1 cellular context compared by ENCODE assay signal in the genomic region with DNA sequence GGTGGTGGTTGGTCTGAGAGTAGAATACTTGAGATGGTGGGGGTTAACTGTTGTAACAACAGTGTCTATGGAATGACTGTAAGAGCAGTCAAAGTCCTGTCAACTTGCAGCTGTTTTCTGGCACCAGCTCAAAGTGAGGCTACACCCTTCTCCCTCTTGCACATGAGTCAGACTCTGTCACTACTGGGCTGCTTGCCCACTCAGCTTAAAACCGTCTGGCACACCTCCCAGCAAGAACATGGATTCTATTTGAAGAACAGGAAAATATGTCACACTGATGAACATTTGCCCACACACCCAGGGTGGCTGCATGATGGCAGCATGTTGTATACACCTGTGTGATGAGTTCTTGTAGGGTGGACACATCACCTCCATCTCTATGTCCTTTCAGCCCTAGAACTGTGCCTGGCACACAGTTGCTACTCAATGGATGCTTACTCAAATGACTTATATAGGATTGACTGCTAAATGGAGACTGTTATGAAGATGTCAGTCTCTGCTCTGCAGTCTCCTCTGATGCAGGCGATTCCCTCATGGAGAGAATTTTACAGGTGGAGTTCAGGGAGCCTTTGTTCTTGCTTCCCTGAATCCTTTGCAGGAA.
TF ChIP-seq lines count a peak whose summit lies in the region.

No MANE protein-coding gene starts in this region.

TF ChIP-seq in HepG2, 621 proteins besides CTCF, POLR2A, EP300 and RAD21 (continues in another document):
- TF ChIP-seq MAFF (IDR thresholded peaks at IDR 0.05; ENCODE audit: low read depth, low read length) (peak; percentile 69), HMG20A (CRISPR knock-in tag; IDR thresholded peaks at IDR 0.05; ENCODE audit: borderline replicate concordance) (0 out of 2 replicates have a peak, but pooled peaks have one; percentile 20), ZNF615 (CRISPR knock-in tag; IDR thresholded peaks at IDR 0.05; ENCODE audit: borderline replicate concordance) (no peak), HNF4G (IDR thresholded peaks at IDR 0.05; ENCODE audit: borderline replicate concordance, low read depth, low read length) (0 out of 2 replicates have a peak, but pooled peaks have one; percentile 12), HNF4G (CRISPR knock-in tag; IDR thresholded peaks at IDR 0.05; ENCODE audit: borderline replicate concordance, low read depth) (no peak), ZC3H4 (CRISPR knock-in tag; IDR thresholded peaks at IDR 0.05; ENCODE audit: borderline replicate concordance) (no peak), TSC22D2 (CRISPR knock-in tag; IDR thresholded peaks at IDR 0.05; ENCODE audit: borderline replicate concordance) (no peak), REPIN1 (CRISPR knock-in tag; IDR thresholded peaks at IDR 0.05; ENCODE audit: borderline replicate concordance, low read depth) (no peak), ZNF558 (CRISPR knock-in tag; IDR thresholded peaks at IDR 0.05; ENCODE audit: borderline replicate concordance) (no peak), PRMT3 (CRISPR knock-in tag; IDR thresholded peaks at IDR 0.05; ENCODE audit: borderline replicate concordance, low read depth) (no peak), FOSL2 (CRISPR knock-in tag; IDR thresholded peaks at IDR 0.05) (peak; percentile 90), ARID5B (CRISPR knock-in tag; IDR thresholded peaks at IDR 0.05) (peak; percentile 56), POLR2G (IDR thresholded peaks at IDR 0.05; ENCODE audit: low read depth, low read length) (no peak), ZNF549 (CRISPR knock-in tag; IDR thresholded peaks at IDR 0.05) (no peak), SATB2 (CRISPR knock-in tag; IDR thresholded peaks at IDR 0.05) (no peak), SMAD9 (CRISPR knock-in tag; IDR thresholded peaks at IDR 0.05) (no peak), ATF3 (CRISPR knock-in tag; IDR thresholded peaks at IDR 0.05) (peak; percentile 18; the same call in 1 of the 2 replicates), ZNF850 (CRISPR knock-in tag; conservative IDR thresholded peaks at IDR 0.05) (no peak), ZNF337 (CRISPR knock-in tag; IDR thresholded peaks at IDR 0.05; ENCODE audit: borderline replicate concordance, low read depth) (no peak), MLXIP (CRISPR knock-in tag; IDR thresholded peaks at IDR 0.05; ENCODE audit: borderline replicate concordance) (no peak), GABPB1 (CRISPR knock-in tag; IDR thresholded peaks at IDR 0.05) (no peak), ZNF335 (CRISPR knock-in tag; IDR thresholded peaks at IDR 0.05) (no peak), SAP130 (CRISPR knock-in tag; IDR thresholded peaks at IDR 0.05; ENCODE audit: low read depth) (peak; percentile 47), FOXA1 (IDR thresholded peaks at IDR 0.05) (no peak), FOXA1 (CRISPR knock-in tag; IDR thresholded peaks at IDR 0.05) (no peak), IKZF5 (CRISPR knock-in tag; IDR thresholded peaks at IDR 0.05) (peak; percentile 100), ZNF652 (CRISPR knock-in tag; IDR thresholded peaks at IDR 0.05; ENCODE audit: borderline replicate concordance, low read depth) (0 out of 2 replicates have a peak, but pooled peaks have one; percentile 31), LBX2 (CRISPR knock-in tag; IDR thresholded peaks at IDR 0.05; ENCODE audit: borderline replicate concordance) (no peak), ATF2 (CRISPR knock-in tag; IDR thresholded peaks at IDR 0.05) (no peak), ZNF792 (CRISPR knock-in tag; IDR thresholded peaks at IDR 0.05) (0 out of 2 replicates have a peak, but pooled peaks have one; percentile 46), ZBTB3 (CRISPR knock-in tag; IDR thresholded peaks at IDR 0.05; ENCODE audit: borderline replicate concordance, low read depth) (no peak), CEBPG (CRISPR knock-in tag; IDR thresholded peaks at IDR 0.05) (0 out of 2 replicates have a peak, but pooled peaks have one; percentile 3), RBM39 (IDR thresholded peaks at IDR 0.05; ENCODE audit: low read depth, low read length, poor library complexity, severe bottlenecking) (no peak), MAFK (conservative IDR thresholded peaks at IDR 0.05 in 1 of 2, IDR thresholded peaks at IDR 0.05 in 1 of 2; ENCODE audit: low read length in 2 of 2) (peak; percentile 53 to 66), ZBTB7B (CRISPR knock-in tag; IDR thresholded peaks at IDR 0.05) (no peak), TFAP4 (IDR thresholded peaks at IDR 0.05; ENCODE audit: borderline replicate concordance, low read depth) (peak; percentile 52; the same call in 1 of the 2 replicates), ZNF281 (CRISPR knock-in tag; IDR thresholded peaks at IDR 0.05; ENCODE audit: borderline replicate concordance) (no peak), THYN1 (CRISPR knock-in tag; IDR thresholded peaks at IDR 0.05; ENCODE audit: borderline replicate concordance, low read depth) (no peak), TARDBP (CRISPR knock-in tag; IDR thresholded peaks at IDR 0.05) (no peak), KMT2B (CRISPR knock-in tag; IDR thresholded peaks at IDR 0.05) (no peak), SRF (IDR thresholded peaks at IDR 0.05; ENCODE audit: low read depth, low read length) (no peak), NR2F1 (CRISPR knock-in tag; IDR thresholded peaks at IDR 0.05) (no peak)
- TF ChIP-seq, protein P1, sequence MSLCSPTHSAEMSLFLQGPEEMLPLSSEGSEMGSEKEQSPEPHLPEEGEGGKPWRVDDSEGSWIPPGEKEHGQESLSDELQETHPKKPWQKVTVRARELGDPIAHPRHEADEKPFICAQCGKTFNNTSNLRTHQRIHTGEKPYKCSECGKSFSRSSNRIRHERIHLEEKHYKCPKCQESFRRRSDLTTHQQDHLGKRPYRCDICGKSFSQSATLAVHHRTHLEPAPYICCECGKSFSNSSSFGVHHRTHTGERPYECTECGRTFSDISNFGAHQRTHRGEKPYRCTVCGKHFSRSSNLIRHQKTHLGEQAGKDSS (CRISPR knock-in tag; IDR thresholded peaks at IDR 0.05; ENCODE audit: borderline replicate concordance, low read depth) = no peak
- TF ChIP-seq, protein P2, sequence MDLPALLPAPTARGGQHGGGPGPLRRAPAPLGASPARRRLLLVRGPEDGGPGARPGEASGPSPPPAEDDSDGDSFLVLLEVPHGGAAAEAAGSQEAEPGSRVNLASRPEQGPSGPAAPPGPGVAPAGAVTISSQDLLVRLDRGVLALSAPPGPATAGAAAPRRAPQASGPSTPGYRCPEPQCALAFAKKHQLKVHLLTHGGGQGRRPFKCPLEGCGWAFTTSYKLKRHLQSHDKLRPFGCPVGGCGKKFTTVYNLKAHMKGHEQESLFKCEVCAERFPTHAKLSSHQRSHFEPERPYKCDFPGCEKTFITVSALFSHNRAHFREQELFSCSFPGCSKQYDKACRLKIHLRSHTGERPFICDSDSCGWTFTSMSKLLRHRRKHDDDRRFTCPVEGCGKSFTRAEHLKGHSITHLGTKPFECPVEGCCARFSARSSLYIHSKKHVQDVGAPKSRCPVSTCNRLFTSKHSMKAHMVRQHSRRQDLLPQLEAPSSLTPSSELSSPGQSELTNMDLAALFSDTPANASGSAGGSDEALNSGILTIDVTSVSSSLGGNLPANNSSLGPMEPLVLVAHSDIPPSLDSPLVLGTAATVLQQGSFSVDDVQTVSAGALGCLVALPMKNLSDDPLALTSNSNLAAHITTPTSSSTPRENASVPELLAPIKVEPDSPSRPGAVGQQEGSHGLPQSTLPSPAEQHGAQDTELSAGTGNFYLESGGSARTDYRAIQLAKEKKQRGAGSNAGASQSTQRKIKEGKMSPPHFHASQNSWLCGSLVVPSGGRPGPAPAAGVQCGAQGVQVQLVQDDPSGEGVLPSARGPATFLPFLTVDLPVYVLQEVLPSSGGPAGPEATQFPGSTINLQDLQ (CRISPR knock-in tag; IDR thresholded peaks at IDR 0.05) = no peak
